ENCODE assay signal across 16 cellular contexts in the genomic region with DNA sequence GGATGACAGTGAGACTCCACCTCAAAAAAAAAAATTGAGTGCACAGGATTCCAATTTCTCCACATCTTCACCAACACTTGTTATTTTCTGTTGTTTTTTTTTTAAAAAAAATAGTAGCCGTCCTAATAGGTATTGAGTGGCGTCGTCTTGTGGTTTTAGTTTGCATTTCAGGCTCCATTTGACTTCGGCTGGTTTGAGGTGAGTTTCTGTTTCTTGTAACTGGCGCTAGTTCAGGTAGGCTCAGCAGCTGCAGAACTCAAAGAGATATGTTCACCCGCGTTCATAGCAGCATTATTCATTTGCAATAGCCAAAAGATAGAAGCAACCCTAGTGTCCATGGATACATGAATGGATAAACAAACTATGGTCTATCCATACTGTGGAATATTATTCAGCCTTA. TPM values are rescaled to one million over a fixed set of nuclear protein-coding genes. Genes with fewer than 3 reads are reported as not detected.
DNase-seq lines count a peak whose midpoint lies in the region; ATAC-seq and TF ChIP-seq lines count a peak whose summit lies in the region.
"Had no signal": no experiment of that assay in that cellular context is flagged by ENCODE, and none has a peak within 500 bp of the region (broad histone marks: within the 10 kb centered on the region; RNA-seq: fewer than 3 reads in every experiment).

No MANE protein-coding gene starts in this region.

- H3K9ac ChIP-seq in Karpas-422 (ENCODE audit: low read length) = no peak overlapping the region

- ATAC-seq in GM21717 (IDR thresholded peaks at IDR 0.05; ENCODE audit: unreplicated experiment) (peak; percentile 31), HG02571 (IDR thresholded peaks at IDR 0.05; ENCODE audit: unreplicated experiment) (no peak), HG03571 (IDR thresholded peaks at IDR 0.05; ENCODE audit: unreplicated experiment) (no peak)

- H3K36me3 ChIP-seq in Karpas-422 (ENCODE audit: insufficient read depth, low read length) = no peaks in the 10 kb centered on the region

- peak overlapping the region; percentile 24 for H3K4me2 ChIP-seq in Karpas-422 (ENCODE audit: low read depth, low read length, poor library complexity, severe bottlenecking)

- no peaks in the 10 kb centered on the region for H3K9me2 ChIP-seq in Karpas-422 (replicated peaks; ENCODE audit: insufficient read depth, low read length)

- no peak overlapping the region for H2AFZ ChIP-seq in Karpas-422 (ENCODE audit: low read length)

- H3K36me3 Mint-ChIP-seq in activated naive CD4-positive, alpha-beta T cell treated with anti-CD3 and anti-CD28 coated beads, Interleukin-2, amount 10 ng/mL, durations not matched to agents 7 days and 5 days = no peaks in the 10 kb centered on the region
- H3K36me3 Mint-ChIP-seq in type B pancreatic cell = no peaks in the 10 kb centered on the region
- H3K36me3 Mint-ChIP-seq: activated naive CD8-positive, alpha-beta T cell had no signal

- H3K27ac ChIP-seq in Karpas-422 (ENCODE audit: low read length) = no peak overlapping the region

- H3K79me2 ChIP-seq in Karpas-422 (ENCODE audit: low read length) = no peaks in the 10 kb centered on the region

- CTCF ChIA-PET in activated naive CD4-positive, alpha-beta T cell treated with anti-CD3 and anti-CD28 coated beads, Interleukin-2, amount 10 ng/mL, durations not matched to agents 7 days and 5 days (lab: Charles Lee) = interaction anchor here (1.5 to 3.2 kb wide), 2 partner anchors 23 to 25 kb away, joined by 3 to 14 read pairs; no protein-coding TSS in a partner anchor

- DNase-seq in activated naive CD4-positive, alpha-beta T cell treated with anti-CD3 and anti-CD28 coated beads, Interleukin-2, amount 10 ng/mL, durations not matched to agents 7 days and 5 days = peak; percentile 41
- DNase-seq in activated naive CD4-positive, alpha-beta T cell treated with Interleukin-2 at 50 U/mL for 16 hours = no peak
- DNase-seq in Karpas-422 = no peak
- no peak for DNase-seq in type B pancreatic cell (ENCODE audit: extremely low spot score, unreplicated experiment)
- DNase-seq in cortex of kidney (lab: John Stamatoyannopoulos, UW) = no peak
- DNase-seq: activated CD4-positive, alpha-beta T cell treated with anti-CD3 and anti-CD28 coated beads for 1 hour; NCI-H345; OCI-M1; stimulated activated CD4-positive, alpha-beta T cell treated with anti-CD3 and anti-CD28 coated beads, Interleukin-1b, Interleukin-23, amount 100 ng/mL, for 48 hours had no signal

- no peak for TF ChIP-seq CTCF in type B pancreatic cell (conservative IDR thresholded peaks at IDR 0.05)

- H3K4me1 ChIP-seq in Karpas-422 (ENCODE audit: low read length) = peaks cover 18% of the 10 kb centered on the region

- no peaks in the 10 kb centered on the region for H3K9me3 ChIP-seq in Karpas-422 (ENCODE audit: low read length)

- H4K20me1 ChIP-seq in Karpas-422 (ENCODE audit: insufficient read depth, low read depth, low read length) = no peaks in the 10 kb centered on the region

- H3K9me3 Mint-ChIP-seq in activated naive CD4-positive, alpha-beta T cell treated with anti-CD3 and anti-CD28 coated beads, Interleukin-2, amount 10 ng/mL, durations not matched to agents 7 days and 5 days = peaks cover 3% of the 10 kb centered on the region
- no peaks in the 10 kb centered on the region for H3K9me3 Mint-ChIP-seq in type B pancreatic cell
- H3K9me3 Mint-ChIP-seq: central memory CD8-positive, alpha-beta T cell had no signal

- no peaks in the 10 kb centered on the region; the same call in 1 of the 2 replicates for H3K27me3 ChIP-seq in Karpas-422 (ENCODE audit: low read length)

- peaks cover 68% of the 10 kb centered on the region for H3K4me1 Mint-ChIP-seq in activated naive CD4-positive, alpha-beta T cell treated with anti-CD3 and anti-CD28 coated beads, Interleukin-2, amount 10 ng/mL, durations not matched to agents 7 days and 5 days
- peaks cover 19% of the 10 kb centered on the region for H3K4me1 Mint-ChIP-seq in type B pancreatic cell (ENCODE audit: unreplicated experiment)

- no peak overlapping the region for H3K4me3 ChIP-seq in Karpas-422 (ENCODE audit: low read length)

- peak overlapping the region; percentile 15 for H3K4me3 Mint-ChIP-seq in activated naive CD4-positive, alpha-beta T cell treated with anti-CD3 and anti-CD28 coated beads, Interleukin-2, amount 10 ng/mL, durations not matched to agents 7 days and 5 days
- no peak overlapping the region for H3K4me3 Mint-ChIP-seq in type B pancreatic cell
- H3K4me3 Mint-ChIP-seq: activated naive CD8-positive, alpha-beta T cell; central memory CD8-positive, alpha-beta T cell had no signal

- peaks cover 12% of the 10 kb centered on the region for H3K27me3 Mint-ChIP-seq in activated naive CD4-positive, alpha-beta T cell treated with anti-CD3 and anti-CD28 coated beads, Interleukin-2, amount 10 ng/mL, durations not matched to agents 7 days and 5 days
- no peaks in the 10 kb centered on the region for H3K27me3 Mint-ChIP-seq in type B pancreatic cell
- H3K27me3 Mint-ChIP-seq: activated naive CD8-positive, alpha-beta T cell had no signal

- peak overlapping the region; percentile 93 for H3K27ac Mint-ChIP-seq in activated naive CD4-positive, alpha-beta T cell treated with anti-CD3 and anti-CD28 coated beads, Interleukin-2, amount 10 ng/mL, durations not matched to agents 7 days and 5 days
- H3K27ac Mint-ChIP-seq in type B pancreatic cell = peak overlapping the region; percentile 76
- H3K27ac Mint-ChIP-seq: activated naive CD8-positive, alpha-beta T cell had no signal

RNA-seq across cellular contexts. Expression of gene TMEM235, which starts 44.7 kb away (rescaled TPM):
- not detected in 2 replicates for total RNA-seq in Karpas-422 (2014; rRNA removed; shearing (Covaris generic); ENCODE audit: low replicate concordance)
- 0.43 TPM in 1 of 2 replicates, not detected in the other for total RNA-seq in type B pancreatic cell (ENCODE audit: low replicate concordance)
- total RNA-seq: HT-29, urinary bladder had no signal
